Comparison of ENCODE assay signal across 16 cellular contexts in genomic region chr2:110772383-110772755, GRCh38. TPM values are rescaled to one million over a fixed set of nuclear protein-coding genes. Genes with fewer than 3 reads are reported as not detected.
DNase-seq lines count a peak whose midpoint lies in the region; TF ChIP-seq lines count a peak whose summit lies in the region.
"Had no signal": no experiment of that assay in that cellular context is flagged by ENCODE, and none has a peak within 500 bp of the region (broad histone marks: within the 10 kb centered on the region; RNA-seq: fewer than 3 reads in every experiment).

No MANE protein-coding gene starts in this region.

- H3K4me3 ChIP-seq in H7 (ENCODE audit: insufficient read depth, low read depth, low read length) (no peak overlapping the region), iPS-20b (ENCODE audit: low read length) (peak overlapping the region; percentile 25; the same call in 1 of the 2 replicates), transverse colon (no peak overlapping the region)
- H3K4me3 ChIP-seq: A549 had no signal

- in situ Hi-C loops in transverse colon (cut with MboI; ENCODE audit: low pct_ligation_motif_present in 1 of 4, low pct_unique_long_range_greater_than_20kb in 1 of 4, low sequenced_read_pairs in 3 of 4) = no loop called here

- peaks cover 39% of the 10 kb centered on the region; the same call in 1 of the 2 replicates for H3K4me1 ChIP-seq in iPS-20b (ENCODE audit: insufficient read depth, low read length)
- peaks cover 0 to 15% (median 0%) of the 10 kb centered on the region in 4 donors for H3K4me1 ChIP-seq in transverse colon
- H3K4me1 ChIP-seq: A549, BE2C had no signal

- DNase-seq in H7 (peak; percentile 67), transverse colon (no peak)
- no peak for DNase-seq in activated CD8-positive, alpha-beta memory T cell treated with anti-CD3 and anti-CD28 coated beads, Interleukin-2, amount 50 U/mL, for 48 hours
- DNase-seq in activated effector memory CD4-positive, alpha-beta T cell treated with Interleukin-2 at 50 U/mL for 16 hours = no peak
- no peak for DNase-seq in stimulated activated naive CD4-positive, alpha-beta T cell treated with Interleukin-2 at 50 U/mL for 16 hours (lab: John Stamatoyannopoulos, UW)
- DNase-seq: BE2C; CD8-positive, alpha-beta T cell; DMS153; DMS79 treated with DMSO at 0.1 percent for 48 hours; EL; GDM1 had no signal

- TF ChIP-seq EP300 in transverse colon (IDR thresholded peaks at IDR 0.05; ENCODE audit: low read depth) = no peak

- H3K9ac ChIP-seq in iPS-20b (ENCODE audit: low read depth, low read length) = no peak overlapping the region

- no peak for TF ChIP-seq POLR2A in transverse colon (IDR thresholded peaks at IDR 0.05)

- intact Hi-C loops in transverse colon (cut with DNase I; ENCODE audit: low total_unique reads) = no loop called here

- H3K36me3 ChIP-seq in H7 (replicated peaks; ENCODE audit: control insufficient read depth, insufficient read depth, low read length) (no peaks in the 10 kb centered on the region), iPS-20b (ENCODE audit: insufficient read depth, low read depth, low read length) (no peaks in the 10 kb centered on the region), transverse colon (no peaks in the 10 kb centered on the region)
- H3K36me3 ChIP-seq: BE2C had no signal

- WGBS in transverse colon (ENCODE audit: low coverage in 1 of 2), 2 donors = 68 to 75% methylated on average over 6 of the region's 6 CpGs

- H3K9me3 ChIP-seq in iPS-20b (ENCODE audit: insufficient read depth, low read depth, low read length) = no peaks in the 10 kb centered on the region
- H3K9me3 ChIP-seq in transverse colon = no peaks in the 10 kb centered on the region
- H3K9me3 ChIP-seq: A549, BE2C had no signal

- H3K27me3 ChIP-seq in H7 (ENCODE audit: control insufficient read depth, insufficient read depth, low read length) (no peaks in the 10 kb centered on the region; the same call in 1 of the 2 replicates), iPS-20b (ENCODE audit: insufficient read depth, low read length) (no peaks in the 10 kb centered on the region), transverse colon (no peaks in the 10 kb centered on the region)
- H3K27me3 ChIP-seq: BE2C had no signal

- TF ChIP-seq CTCF in VCaP (conservative IDR thresholded peaks at IDR 0.05) (no peak), transverse colon (IDR thresholded peaks at IDR 0.05) (no peak)

- H3K27ac ChIP-seq in VCaP (peak overlapping the region; percentile 90), iPS-20b (ENCODE audit: low read length) (peak overlapping the region; percentile 8), transverse colon (no peak overlapping the region)
- H3K27ac ChIP-seq: A549 had no signal

RNA-seq across cellular contexts. Expression of gene ACOXL, which starts 40.0 kb away (rescaled TPM):
- total RNA-seq in H7 (2014; rRNA removed; shearing (Covaris generic)) = 2.7 and 6.0 TPM in 2 replicates
- total RNA-seq in transverse colon = 1 to 10 TPM in 2 of 4 donors, under 1 TPM in 1, not detected in 1; 0.55 to 5.2 (median 1.1) TPM
- total RNA-seq: CD8-positive, alpha-beta T cell; H4; HepG2 had no signal

Comparison
In these comparisons a context has a peak if more than half of its experiments do, and no peak if none do; other contexts are left out.
1. H3K27ac ChIP-seq: peak in VCaP (single experiment) and iPS-20b (single experiment); none in transverse colon (0 of 4).